ENCODE assay signal across 8 cellular contexts in the genomic region with DNA sequence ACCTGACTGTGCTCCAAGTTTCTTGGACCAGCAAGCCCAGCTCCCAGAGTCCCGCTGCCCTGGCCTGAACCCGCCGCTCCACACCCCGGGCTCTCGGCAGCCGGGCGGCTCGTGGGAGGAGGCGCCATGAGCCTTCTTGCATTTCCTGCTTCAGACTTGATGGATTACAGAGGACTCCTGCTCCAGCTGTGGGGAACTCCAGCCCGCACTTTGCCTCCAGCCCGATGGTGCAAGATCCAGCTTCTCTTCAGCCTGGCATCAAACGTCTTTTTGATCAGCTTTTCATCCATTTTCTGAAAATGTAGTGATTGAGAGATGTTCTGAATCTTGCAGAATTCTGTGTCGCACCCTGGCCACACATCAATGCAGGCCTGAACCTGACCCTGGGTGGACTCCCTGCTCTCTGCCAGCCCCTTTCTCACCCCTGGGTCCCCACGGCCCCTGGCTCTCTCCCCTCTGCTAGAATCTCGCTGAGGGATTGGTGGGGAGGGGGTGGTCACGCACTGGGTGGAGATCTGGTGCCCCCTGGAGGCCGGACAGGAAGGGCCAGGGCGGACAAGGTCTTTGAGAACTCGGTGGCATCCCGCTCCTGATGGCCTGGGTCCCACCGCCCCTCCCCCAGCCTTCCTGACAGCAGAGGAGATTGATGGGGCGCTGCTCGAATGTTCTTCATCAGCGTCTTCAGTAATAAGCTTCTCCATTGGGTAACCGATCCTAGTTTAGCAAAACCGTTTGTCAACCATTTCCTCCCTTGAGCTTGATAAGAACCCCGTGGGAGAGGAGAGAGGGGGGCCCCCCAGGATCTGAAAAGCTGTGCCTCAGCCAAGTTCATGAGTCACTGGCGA. TPM values are rescaled to one million over a fixed set of nuclear protein-coding genes. Genes with fewer than 3 reads are reported as not detected.
DNase-seq lines count a peak whose midpoint lies in the region; ATAC-seq and TF ChIP-seq lines count a peak whose summit lies in the region.

No MANE protein-coding gene starts in this region.

- TF ChIP-seq CTCF in GM12864 (IDR thresholded peaks at IDR 0.05; ENCODE audit: low read depth, low read length, missing control alignments) (peak; percentile 71), astrocyte of the spinal cord (IDR thresholded peaks at IDR 0.05; ENCODE audit: low read depth, low read length) (peak; percentile 79)

- DNase-seq in GM12864 (ENCODE audit: low read depth) (peak; percentile 74), NCI-H146 treated with DMSO at 0.1 percent for 48 hours (lab: John Stamatoyannopoulos, UW; ENCODE audit: unreplicated experiment) (peak; percentile 22), T1000 (lab: John Stamatoyannopoulos, UW) (peak; percentile 27), astrocyte of the spinal cord (ENCODE audit: low read depth, low spot score) (peak; percentile 87), hippocampal formation (lab: John Stamatoyannopoulos, UW) (peak; percentile 53 to 76), retina (peak; percentile 96), aorta (peak; percentile 89 to 93)

- H3K36me3 ChIP-seq in aorta (ENCODE audit: control insufficient read depth in 1 of 2, insufficient read depth in 2 of 2, low read length in 1 of 2), result no peaks in the 10 kb centered on the region

- 0 to 1% methylated on average over 27 to 28 of the region's 28 CpGs for WGBS in aorta, 2 donors

- H3K4me1 ChIP-seq in aorta (ENCODE audit: control insufficient read depth in 1 of 2, insufficient read depth in 2 of 2, low read length in 2 of 2), result no peaks in the 10 kb centered on the region

- in situ Hi-C loops in astrocyte of the spinal cord (cut with HindIII; ENCODE audit: low sequenced_read_pairs), result no loop called here

- H3K27me3 ChIP-seq in aorta (ENCODE audit: control insufficient read depth in 1 of 2, insufficient read depth in 2 of 2, low read length in 1 of 2), result no peaks in the 10 kb centered on the region

- H3K27ac ChIP-seq in aorta (ENCODE audit: low read depth in 1 of 2, low read length in 2 of 2), result peak overlapping the region in 1 of 2 donors; percentile 15

- no peaks in the 10 kb centered on the region for H3K9me3 ChIP-seq in aorta (ENCODE audit: control insufficient read depth, low read length)

- peak overlapping the region; percentile 48 for H3K4me3 ChIP-seq in GM12864 (ENCODE audit: low read depth, low read length)
- peak overlapping the region; percentile 32 for H3K4me3 ChIP-seq in astrocyte of the spinal cord (ENCODE audit: low read depth, low read length)
- H3K4me3 ChIP-seq in aorta (ENCODE audit: low read length in 2 of 2), result no peak overlapping the region

- ATAC-seq in aorta (ENCODE audit: low FRiP score) (peak; percentile 90), GM19455 (IDR thresholded peaks at IDR 0.05; ENCODE audit: unreplicated experiment) (no peak)

- intact Hi-C loops in aorta (cut with DNase I), result no loop called here

RNA-seq across cellular contexts. Expression of gene NFAM1, which starts 12.1 kb away (rescaled TPM):
- total RNA-seq in aorta, result 10 to 100 TPM in 1 of 2 donors, 1 to 10 TPM in 1; 5.3 to 10.5 TPM
- 1 to 10 TPM in 1 of 2 donors, under 1 TPM in 1; 0.38 to 2.6 TPM for polyA plus RNA-seq in aorta

Comparison
In these comparisons a context has a peak if more than half of its experiments do, and no peak if none do; other contexts are left out.
1. DNase-seq: peak in every context shown above with its lines; median percentile 96 in retina; 91 in aorta; 87 in astrocyte of the spinal cord; 74 in GM12864; 64 in hippocampal formation; 27 in T1000; 22 in NCI-H146 treated with DMSO at 0.1 percent for 48 hours.
2. H3K4me3 ChIP-seq: peak in GM12864 (single experiment) and astrocyte of the spinal cord (single experiment); none in aorta (0 of 2).